Comparison of ENCODE assay signal across 20 cellular contexts in the genomic region with DNA sequence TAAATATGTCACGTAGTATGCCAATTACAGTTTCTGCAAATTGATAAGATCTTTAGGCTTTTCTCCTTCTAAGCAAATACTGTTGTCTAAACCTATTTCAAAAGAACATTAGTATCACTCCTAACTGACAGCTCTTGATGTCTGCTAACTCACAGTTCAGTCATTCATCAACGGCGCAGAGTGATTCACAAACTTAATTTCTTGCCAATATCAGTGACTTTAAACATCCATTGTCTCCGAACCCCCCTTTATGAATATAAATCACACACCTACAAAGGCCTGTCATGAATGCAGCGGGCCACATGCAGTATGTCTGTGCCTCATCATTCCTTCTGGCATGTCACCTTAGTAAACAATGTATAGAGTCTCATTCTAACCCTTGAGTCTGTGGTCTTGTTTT.
"Had no signal": no experiment of that assay in that cellular context is flagged by ENCODE, and none has a peak within 500 bp of the region (broad histone marks: within the 10 kb centered on the region; RNA-seq: fewer than 3 reads in every experiment).

No MANE protein-coding gene starts in this region.

- H3K36me3 ChIP-seq: SJSA1 had no signal

- H3K27me3 ChIP-seq: SJSA1 had no signal

- H3K4me3 ChIP-seq: SJSA1 had no signal

- DNase-seq: KBM-7, MV-4-11, NCI-H1048, NCI-H1105, NCI-H1417, NCI-H1436 treated with DMSO at 0.1 percent for 48 hours, NCI-H1694 treated with DMSO at 0.1 percent for 48 hours, NCI-H1930, NCI-H2081, NCI-H2107, NCI-H226, NCI-H446, NCI-H510A, NCI-H524 treated with DMSO at 0.1 percent for 48 hours, NCI-H69, NCI-H774, Right ventricle myocardium superior, RPMI8226, SIG-M5 had no signal

- H3K4me1 ChIP-seq: SJSA1 had no signal

- H3K9me3 ChIP-seq: SJSA1 had no signal

- H3K27ac ChIP-seq: SJSA1 had no signal
